In genomic region chr2:67437132-67437531, GRCh38 we compare ENCODE assay signal across 2 cellular contexts.
TF ChIP-seq lines count a peak whose summit lies in the region.

No MANE protein-coding gene starts in this region.

TF ChIP-seq in A549, 52 proteins besides CTCF, POLR2A, EP300 and RAD21 (continued from another document):
- TF ChIP-seq HMGXB4 (CRISPR knock-in tag; IDR thresholded peaks at IDR 0.05; ENCODE audit: borderline replicate concordance) = no peak
- no peak for TF ChIP-seq NPAS2 (CRISPR knock-in tag; IDR thresholded peaks at IDR 0.05; ENCODE audit: borderline replicate concordance)
- TF ChIP-seq CBX8 (IDR thresholded peaks at IDR 0.05) = no peak
- TF ChIP-seq, protein P1, sequence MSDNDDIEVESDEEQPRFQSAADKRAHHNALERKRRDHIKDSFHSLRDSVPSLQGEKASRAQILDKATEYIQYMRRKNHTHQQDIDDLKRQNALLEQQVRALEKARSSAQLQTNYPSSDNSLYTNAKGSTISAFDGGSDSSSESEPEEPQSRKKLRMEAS (IDR thresholded peaks at IDR 0.05) = no peak
- peak; percentile 49; the same call in 1 of the 2 replicates for TF ChIP-seq GATA3 (IDR thresholded peaks at IDR 0.05; ENCODE audit: borderline replicate concordance)
- TF ChIP-seq HOXB13 (CRISPR knock-in tag; IDR thresholded peaks at IDR 0.05; ENCODE audit: low read depth) = no peak
- no peak for TF ChIP-seq ZC3H11A (IDR thresholded peaks at IDR 0.05)
- no peak for TF ChIP-seq REST (IDR thresholded peaks at IDR 0.05)
- TF ChIP-seq HOXB5 (CRISPR knock-in tag; IDR thresholded peaks at IDR 0.05) = no peak

TF ChIP-seq in IMR-90, 13 proteins besides CTCF, POLR2A, EP300 and RAD21 (continued from another document):
- TF ChIP-seq RFX5 (IDR thresholded peaks at IDR 0.05; ENCODE audit: low read depth, low read length) (no peak), CHD1 (IDR thresholded peaks at IDR 0.05; ENCODE audit: low read depth, low read length) (no peak), MAFK (IDR thresholded peaks at IDR 0.05; ENCODE audit: low read depth, low read length) (no peak), FOS (IDR thresholded peaks at IDR 0.05; ENCODE audit: low read depth, low read length) (no peak), BHLHE40 (IDR thresholded peaks at IDR 0.05; ENCODE audit: low read depth, low read length) (no peak)
- TF ChIP-seq, protein P2, sequence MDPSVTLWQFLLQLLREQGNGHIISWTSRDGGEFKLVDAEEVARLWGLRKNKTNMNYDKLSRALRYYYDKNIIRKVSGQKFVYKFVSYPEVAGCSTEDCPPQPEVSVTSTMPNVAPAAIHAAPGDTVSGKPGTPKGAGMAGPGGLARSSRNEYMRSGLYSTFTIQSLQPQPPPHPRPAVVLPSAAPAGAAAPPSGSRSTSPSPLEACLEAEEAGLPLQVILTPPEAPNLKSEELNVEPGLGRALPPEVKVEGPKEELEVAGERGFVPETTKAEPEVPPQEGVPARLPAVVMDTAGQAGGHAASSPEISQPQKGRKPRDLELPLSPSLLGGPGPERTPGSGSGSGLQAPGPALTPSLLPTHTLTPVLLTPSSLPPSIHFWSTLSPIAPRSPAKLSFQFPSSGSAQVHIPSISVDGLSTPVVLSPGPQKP (IDR thresholded peaks at IDR 0.05; ENCODE audit: borderline replicate concordance, low read depth, low read length) = no peak
